ENCODE assay signal across 18 cellular contexts in genomic region chr1:8342325-8342724, GRCh38. TPM values are rescaled to one million over a fixed set of nuclear protein-coding genes. Genes with fewer than 3 reads are reported as not detected.
DNase-seq lines count a peak whose midpoint lies in the region; ATAC-seq and TF ChIP-seq lines count a peak whose summit lies in the region.
"Had no signal": no experiment of that assay in that cellular context is flagged by ENCODE, and none has a peak within 500 bp of the region (broad histone marks: within the 10 kb centered on the region; RNA-seq: fewer than 3 reads in every experiment).

No MANE protein-coding gene starts in this region.

- no peaks in the 10 kb centered on the region for H3K36me3 ChIP-seq in esophagus squamous epithelium
- no peaks in the 10 kb centered on the region for H3K36me3 ChIP-seq in prostate gland
- H3K36me3 ChIP-seq: BLaER1 treated with 17β-estradiol and CSF1 and Interleukin-3, amounts not matched to agents 10 nM and 100 nM; lower lobe of right lung had no signal

- peak; percentile 61 for TF ChIP-seq CTCF in HFFc6 (IDR thresholded peaks at IDR 0.05)
- peak in 2 of 6 experiments; percentile 3 to 11 for TF ChIP-seq CTCF in esophagus squamous epithelium (IDR thresholded peaks at IDR 0.05)
- no peak for TF ChIP-seq CTCF in prostate gland (IDR thresholded peaks at IDR 0.05)

- peak; percentile 53 for DNase-seq in AG08396 (ENCODE audit: low spot score)
- DNase-seq in HFFc6 = peak; percentile 68
- DNase-seq in esophagus squamous epithelium (lab: John Stamatoyannopoulos, UW) = no peak
- DNase-seq in prostate gland (ENCODE audit: low spot score) = no peak
- DNase-seq in NCI-H526 treated with DMSO at 0.1 percent for 48 hours (lab: John Stamatoyannopoulos, UW) = no peak
- DNase-seq in activated naive CD4-positive, alpha-beta T cell treated with Interleukin-2 at 50 U/mL for 16 hours = no peak
- DNase-seq: activated CD4-positive, alpha-beta memory T cell treated with anti-CD3 and anti-CD28 coated beads, Interleukin-2, amount 10 ng/mL, durations not matched to agents 7 days and 5 days; activated naive CD8-positive, alpha-beta T cell treated with anti-CD3 and anti-CD28 coated beads, Interleukin-2, amount 50 U/mL, for 24 hours; activated T-cell treated with anti-CD3 and anti-CD28 coated beads, Interleukin-2, amount 50 U/mL, for 72 hours; cerebellar nuclear complex; lower lobe of right lung; naive thymus-derived CD4-positive, alpha-beta T cell; NCI-H1048; stimulated activated naive CD8-positive, alpha-beta T cell treated with anti-CD3 and anti-CD28 coated beads, Interleukin-15, amount 100 ng/mL, for 72 hours; T-cell had no signal

- peaks cover 7% of the 10 kb centered on the region; the same call in 1 of the 2 replicates for H3K36me3 Mint-ChIP-seq in HFFc6 (ENCODE audit: low read depth)

- no peaks in the 10 kb centered on the region; the same call in 1 of the 2 replicates for H3K9me3 Mint-ChIP-seq in HFFc6
- H3K9me3 Mint-ChIP-seq: activated CD4-positive, alpha-beta memory T cell treated with anti-CD3 and anti-CD28 coated beads, Interleukin-2, amount 10 ng/mL, durations not matched to agents 7 days and 5 days; activated naive CD8-positive, alpha-beta T cell treated with anti-CD3 and anti-CD28 coated beads, Interleukin-2, amount 50 U/mL, for 24 hours; activated T-cell treated with anti-CD3 and anti-CD28 coated beads, Interleukin-2, amount 50 U/mL, for 72 hours; naive thymus-derived CD4-positive, alpha-beta T cell; stimulated activated naive CD8-positive, alpha-beta T cell treated with anti-CD3 and anti-CD28 coated beads, Interleukin-15, amount 100 ng/mL, for 72 hours; T-cell had no signal

- intact Hi-C loops in esophagus squamous epithelium (cut with DNase I) = no loop called here
- intact Hi-C loops in prostate gland (cut with DNase I) = no loop called here

- peaks cover 6% of the 10 kb centered on the region for H3K27me3 Mint-ChIP-seq in HFFc6 (ENCODE audit: insufficient read depth)
- H3K27me3 Mint-ChIP-seq: activated CD4-positive, alpha-beta memory T cell treated with anti-CD3 and anti-CD28 coated beads, Interleukin-2, amount 10 ng/mL, durations not matched to agents 7 days and 5 days; activated naive CD8-positive, alpha-beta T cell treated with anti-CD3 and anti-CD28 coated beads, Interleukin-2, amount 50 U/mL, for 24 hours; naive thymus-derived CD4-positive, alpha-beta T cell; stimulated activated naive CD8-positive, alpha-beta T cell treated with anti-CD3 and anti-CD28 coated beads, Interleukin-15, amount 100 ng/mL, for 72 hours; T-cell had no signal

- ATAC-seq in GM18873 (IDR thresholded peaks at IDR 0.05; ENCODE audit: low FRiP score, unreplicated experiment) (no peak), HG02678 (IDR thresholded peaks at IDR 0.05; ENCODE audit: unreplicated experiment) (no peak)
- ATAC-seq: activated naive CD8-positive, alpha-beta T cell treated with anti-CD3 and anti-CD28 coated beads, Interleukin-2, amount 50 U/mL, for 24 hours; naive thymus-derived CD4-positive, alpha-beta T cell; stimulated activated naive CD8-positive, alpha-beta T cell treated with anti-CD3 and anti-CD28 coated beads, Interleukin-15, amount 100 ng/mL, for 72 hours; T-cell had no signal

- H3K27me3 ChIP-seq in esophagus squamous epithelium = no peaks in the 10 kb centered on the region
- no peaks in the 10 kb centered on the region for H3K27me3 ChIP-seq in prostate gland (replicated peaks; ENCODE audit: insufficient read depth)
- H3K27me3 ChIP-seq: BLaER1 treated with 17β-estradiol and CSF1 and Interleukin-3, amounts not matched to agents 10 nM and 100 nM had no signal

- H3K27ac ChIP-seq in esophagus squamous epithelium (peak overlapping the region in 3 of 4 donors; percentile 29 to 72 (median 41)), prostate gland (peak overlapping the region; percentile 95)
- H3K27ac ChIP-seq: BLaER1 treated with 17β-estradiol and CSF1 and Interleukin-3, amounts not matched to agents 10 nM and 100 nM had no signal

- H3K4me3 ChIP-seq in esophagus squamous epithelium (no peak overlapping the region), prostate gland (no peak overlapping the region)
- H3K4me3 ChIP-seq: BLaER1 treated with 17β-estradiol and CSF1 and Interleukin-3, amounts not matched to agents 10 nM and 100 nM; lower lobe of right lung had no signal

- H3K4me1 ChIP-seq in esophagus squamous epithelium (peaks cover 4 to 18% (median 11%) of the 10 kb centered on the region in 3 donors), prostate gland (replicated peaks) (peaks cover 4% of the 10 kb centered on the region)

- H3K9me3 ChIP-seq in esophagus squamous epithelium (no peaks in the 10 kb centered on the region), prostate gland (no peaks in the 10 kb centered on the region)
- H3K9me3 ChIP-seq: lower lobe of right lung had no signal

- H3K4me3 Mint-ChIP-seq in HFFc6 = peak overlapping the region; percentile 38; the same call in 1 of the 2 replicates
- H3K4me3 Mint-ChIP-seq: activated CD4-positive, alpha-beta memory T cell treated with anti-CD3 and anti-CD28 coated beads, Interleukin-2, amount 10 ng/mL, durations not matched to agents 7 days and 5 days; activated naive CD8-positive, alpha-beta T cell treated with anti-CD3 and anti-CD28 coated beads, Interleukin-2, amount 50 U/mL, for 24 hours; activated T-cell treated with anti-CD3 and anti-CD28 coated beads, Interleukin-2, amount 50 U/mL, for 72 hours; naive thymus-derived CD4-positive, alpha-beta T cell; stimulated activated naive CD8-positive, alpha-beta T cell treated with anti-CD3 and anti-CD28 coated beads, Interleukin-15, amount 100 ng/mL, for 72 hours; T-cell had no signal

- WGBS in esophagus squamous epithelium, 2 donors = 82 to 89% methylated on average over 6 to 8 of the region's 10 CpGs
- WGBS in prostate gland = 76% methylated on average over 10 of the region's 10 CpGs

- peak overlapping the region; percentile 92 for H3K27ac Mint-ChIP-seq in HFFc6
- H3K27ac Mint-ChIP-seq: activated CD4-positive, alpha-beta memory T cell treated with anti-CD3 and anti-CD28 coated beads, Interleukin-2, amount 10 ng/mL, durations not matched to agents 7 days and 5 days; activated naive CD8-positive, alpha-beta T cell treated with anti-CD3 and anti-CD28 coated beads, Interleukin-2, amount 50 U/mL, for 24 hours; activated T-cell treated with anti-CD3 and anti-CD28 coated beads, Interleukin-2, amount 50 U/mL, for 72 hours; stimulated activated naive CD8-positive, alpha-beta T cell treated with anti-CD3 and anti-CD28 coated beads, Interleukin-15, amount 100 ng/mL, for 72 hours; T-cell had no signal

- H3K4me1 Mint-ChIP-seq in HFFc6 (ENCODE audit: low read depth) = peaks cover 30% of the 10 kb centered on the region
- H3K4me1 Mint-ChIP-seq: activated CD4-positive, alpha-beta memory T cell treated with anti-CD3 and anti-CD28 coated beads, Interleukin-2, amount 10 ng/mL, durations not matched to agents 7 days and 5 days; activated naive CD8-positive, alpha-beta T cell treated with anti-CD3 and anti-CD28 coated beads, Interleukin-2, amount 50 U/mL, for 24 hours; naive thymus-derived CD4-positive, alpha-beta T cell; stimulated activated naive CD8-positive, alpha-beta T cell treated with anti-CD3 and anti-CD28 coated beads, Interleukin-15, amount 100 ng/mL, for 72 hours; T-cell had no signal

- TF ChIP-seq POLR2A in esophagus squamous epithelium (IDR thresholded peaks at IDR 0.05) = no peak
- TF ChIP-seq POLR2A in prostate gland (IDR thresholded peaks at IDR 0.05) = no peak

RNA-seq across cellular contexts. Expression of gene SLC45A1, which starts 24.4 kb away (rescaled TPM):
- total RNA-seq in HFFc6 (2021; fragmentation: NEBNext Ultra II Directional; extraction: Animal tissue kit (Norgen Biotek cat#: 25700)) = 1 to 10 TPM; 1.3 to 2.0 (median 1.6) TPM
- total RNA-seq in esophagus squamous epithelium (1 to 10 TPM in 2 of 4 donors, under 1 TPM in 2; 0.13 to 3.4 (median 0.81) TPM), prostate gland (1 to 10 TPM; 4.3 to 5.2 TPM)

Comparison
In these comparisons a context has a peak if more than half of its experiments do, and no peak if none do; other contexts are left out.
1. DNase-seq: peak in AG08396 (single experiment) and HFFc6 (single experiment); none in esophagus squamous epithelium (single experiment), prostate gland (single experiment), NCI-H526 treated with DMSO at 0.1 percent for 48 hours (single experiment) and activated naive CD4-positive, alpha-beta T cell treated with Interleukin-2 at 50 U/mL for 16 hours (single experiment).